12 cellular contexts compared by ENCODE assay signal in genomic region chr21:34878501-34878900, GRCh38.
DNase-seq lines count a peak whose midpoint lies in the region; ATAC-seq, FAIRE-seq and TF ChIP-seq lines count a peak whose summit lies in the region.
"Had no signal": no experiment of that assay in that cellular context is flagged by ENCODE, and none has a peak within 500 bp of the region (broad histone marks: within the 10 kb centered on the region; RNA-seq: fewer than 3 reads in every experiment).

No MANE protein-coding gene starts in this region.

- CTCF ChIA-PET in A549 (lab: Yijun Ruan, JAX) (interaction anchor here (0.5 to 5.4 kb wide), 2 partner anchors 133 to 522 kb away, joined by 3 to 24 read pairs; no protein-coding TSS in a partner anchor), Panc1 (lab: Charles Lee) (no interaction called here), HepG2 (lab: Yijun Ruan, JAX; ENCODE audit: low intra/inter-chr PET ratio, low total read pairs) (interaction anchor here (1.3 kb wide), 1 partner anchor 133 kb away, joined by 3 read pairs; no protein-coding TSS in a partner anchor)

- TF ChIP-seq POLR2A in A549 (IDR thresholded peaks at IDR 0.05; ENCODE audit: low read length): no peak
- TF ChIP-seq POLR2A in HepG2 (IDR thresholded peaks at IDR 0.05; ENCODE audit: insufficient read depth in 1 of 2, low read depth in 2 of 2, low read length in 2 of 2): no peak

- peak overlapping the region; percentile 29 for H3K9ac ChIP-seq in Loucy (ENCODE audit: low read depth, low read length, poor library complexity, severe bottlenecking)
- H3K9ac ChIP-seq in HepG2 (ENCODE audit: insufficient read depth, low read depth, low read length): no peak overlapping the region

- intact Hi-C loops in Panc1 (cut with micrococcal nuclease; ENCODE audit: unreplicated experiment) (no loop called here), HepG2 (cut with micrococcal nuclease; ENCODE audit: unreplicated experiment) (no loop called here)

- peaks cover 15% of the 10 kb centered on the region; the same call in 1 of the 2 replicates for H3F3A ChIP-seq in Loucy (ENCODE audit: low read depth)

- no peaks in the 10 kb centered on the region for H3K9me2 ChIP-seq in Loucy (replicated peaks; ENCODE audit: low read depth, low read length)

- FAIRE-seq in A549 (lab: Jason Lieb, UNC) (no peak), HepG2 (lab: Jason Lieb, UNC) (no peak), D721Med (lab: Jason Lieb, UNC) (no peak)
- FAIRE-seq: GM19239 had no signal

- peaks cover 93% of the 10 kb centered on the region for H3K36me3 ChIP-seq in Loucy (ENCODE audit: insufficient read depth, low read length)
- peaks cover 8% of the 10 kb centered on the region; the same call in 1 of the 2 replicates for H3K36me3 ChIP-seq in Panc1 (ENCODE audit: control insufficient read depth, insufficient read depth, low read length)
- H3K36me3 ChIP-seq in HepG2 (replicated peaks in 1 of 2; ENCODE audit: control insufficient read depth in 1 of 2, insufficient read depth in 2 of 2, low read length in 2 of 2): peaks cover 9 to 55% of the 10 kb centered on the region in 2 experiments

- H3K79me2 ChIP-seq in Loucy (ENCODE audit: insufficient read depth, low read length): peaks cover 100% of the 10 kb centered on the region
- peaks cover 47% of the 10 kb centered on the region for H3K79me2 ChIP-seq in HepG2 (ENCODE audit: insufficient read depth, low read length)

- H3K9me3 ChIP-seq in A549: no peaks in the 10 kb centered on the region
- H3K9me3 ChIP-seq in Loucy (ENCODE audit: insufficient read depth, low read depth, low read length): no peaks in the 10 kb centered on the region
- H3K9me3 ChIP-seq in Panc1 (ENCODE audit: control insufficient read depth, insufficient read depth, low read depth, low read length): no peaks in the 10 kb centered on the region
- H3K9me3 ChIP-seq in HepG2 (ENCODE audit: low read length): no peaks in the 10 kb centered on the region

- H3K4me3 ChIP-seq in A549 (peak overlapping the region; percentile 14; the same call in 1 of the 3 replicates), Loucy (ENCODE audit: low read length, poor library complexity, severe bottlenecking) (peak overlapping the region; percentile 80), Panc1 (ENCODE audit: low read depth in 2 of 2, low read length in 2 of 2) (peak overlapping the region in 1 of 2 experiments; percentile 26; a peak in 1 of 4 replicates), HepG2 (replicated peaks in 1 of 3; ENCODE audit: insufficient read depth in 1 of 3, low read depth in 2 of 3, low read length in 3 of 3) (no peak overlapping the region)

- ATAC-seq in A549 (peak in 1 of 2 experiments; percentile 75; a peak in 3 of 6 replicates), Panc1 (peak; percentile 78), HepG2 (no peak; the same call in 2 of the 3 replicates), GM19023 (IDR thresholded peaks at IDR 0.05; ENCODE audit: unreplicated experiment) (no peak), GM18867 (IDR thresholded peaks at IDR 0.05; ENCODE audit: unreplicated experiment) (no peak), HG03571 (IDR thresholded peaks at IDR 0.05; ENCODE audit: unreplicated experiment) (no peak)

- WGBS in A549 (ENCODE audit: missing lambda C conversion rate): 4% methylated on average over 3 of the region's 3 CpGs
- 69% methylated on average over 3 of the region's 3 CpGs for WGBS in HepG2 (ENCODE audit: low lambda C conversion rate)

- BruUV-seq in Panc1 (replicated peaks; lab: Mats Ljungman, UMichigan) (no TSS peak), HepG2 (replicated peaks; lab: Mats Ljungman, UMichigan) (no TSS peak)

- H3K27ac ChIP-seq in A549: peak overlapping the region; percentile 56 to 75
- peak overlapping the region; percentile 61 for H3K27ac ChIP-seq in Panc1 (ENCODE audit: low read length)
- no peak overlapping the region for H3K27ac ChIP-seq in HepG2 (ENCODE audit: extremely low read length, insufficient read depth, low read length)
- H3K27ac ChIP-seq: RWPE1 had no signal

- H3K27me3 ChIP-seq in Loucy (ENCODE audit: insufficient read depth, low read length, poor library complexity, severe bottlenecking): no peaks in the 10 kb centered on the region
- H3K27me3 ChIP-seq in Panc1 (ENCODE audit: control insufficient read depth, insufficient read depth, low read length): no peaks in the 10 kb centered on the region
- H3K27me3 ChIP-seq in HepG2 (ENCODE audit: control insufficient read depth in 1 of 2, insufficient read depth in 2 of 2, low read length in 2 of 2): no peaks in the 10 kb centered on the region

- H4K20me1 ChIP-seq in Loucy (ENCODE audit: insufficient read depth, low read length, poor library complexity, severe bottlenecking): peaks cover 98% of the 10 kb centered on the region
- H4K20me1 ChIP-seq in HepG2 (ENCODE audit: insufficient read depth, low read length): no peaks in the 10 kb centered on the region

- DNase-seq in A549 (ENCODE audit: low read depth in 1 of 2, low spot score in 1 of 2) (peak in 1 of 2 experiments; percentile 77), Panc1 (ENCODE audit: low read depth, low spot score) (no peak), HepG2 (ENCODE audit: low spot score) (peak; percentile 23), D721Med (ENCODE audit: insufficient read length, low spot score) (no peak)
- DNase-seq: activated gamma-delta T cell treated with Interleukin-2 at 50 U/mL for 16 hours, NCI-H1436 treated with DMSO at 0.1 percent for 48 hours had no signal

- H3K4me1 ChIP-seq in A549 (peaks cover 56% of the 10 kb centered on the region), Loucy (ENCODE audit: insufficient read depth, low read length, poor library complexity, severe bottlenecking) (peaks cover 83% of the 10 kb centered on the region), Panc1 (ENCODE audit: control insufficient read depth, insufficient read depth, low read length) (peaks cover 27% of the 10 kb centered on the region), HepG2 (ENCODE audit: insufficient read depth, low read length) (peaks cover 34% of the 10 kb centered on the region)

- POLR2A ChIA-PET in A549 (lab: Yijun Ruan, JAX) (interaction anchor here (2.2 kb wide), 1 partner anchor 10 kb away, joined by 12 read pairs; no protein-coding TSS in a partner anchor), Panc1 (lab: Charles Lee) (no interaction called here), HepG2 (lab: Yijun Ruan, JAX) (interaction anchor here (1.5 to 2.3 kb wide), 3 partner anchors 10 to 133 kb away, joined by 3 to 10 read pairs (median 4); no protein-coding TSS in a partner anchor)

- H3K4me2 ChIP-seq in A549 (peak overlapping the region; percentile 88), Loucy (ENCODE audit: low read depth, low read length, poor library complexity, severe bottlenecking) (peak overlapping the region; percentile 94), HepG2 (ENCODE audit: low read depth, low read length) (no peak overlapping the region)

- TF ChIP-seq EP300 in A549 (IDR thresholded peaks at IDR 0.05): no peak; a peak in 1 of 5 replicates
- TF ChIP-seq EP300 in HepG2 (IDR thresholded peaks at IDR 0.05; ENCODE audit: low read depth in 2 of 2, low read length in 2 of 2): no peak
- no peak for TF ChIP-seq EP300 in HepG2 (CRISPR knock-in tag; IDR thresholded peaks at IDR 0.05; ENCODE audit: borderline replicate concordance)

- TF ChIP-seq RAD21 in A549 (conservative IDR thresholded peaks at IDR 0.05 in 1 of 2, IDR thresholded peaks at IDR 0.05 in 1 of 2) (no peak), HepG2 (CRISPR knock-in tag; IDR thresholded peaks at IDR 0.05) (no peak)

- in situ Hi-C loops in Panc1 (cut with HindIII; ENCODE audit: low pct_unique_long_range_greater_than_20kb, low sequenced_read_pairs): no loop called here
- in situ Hi-C loops in HepG2 (cut with HindIII; ENCODE audit: extremely low pct_ligation_motif_present, low pct_unique_long_range_greater_than_20kb): loop anchor here (25.0 kb wide), 2 partner anchors 959 to 1059 kb away; no protein-coding TSS in a partner anchor

- TF ChIP-seq CTCF in A549 (IDR thresholded peaks at IDR 0.05) (no peak), Loucy (conservative IDR thresholded peaks at IDR 0.05; ENCODE audit: low read length) (no peak), Panc1 (IDR thresholded peaks at IDR 0.05) (no peak), HepG2 (CRISPR knock-in tag; IDR thresholded peaks at IDR 0.05) (no peak), D721Med (IDR thresholded peaks at IDR 0.05; ENCODE audit: insufficient read depth, missing control alignments) (no peak)

- H2AFZ ChIP-seq in Loucy (ENCODE audit: low read length): no peak overlapping the region
- no peak overlapping the region for H2AFZ ChIP-seq in HepG2 (ENCODE audit: low read length)

TF ChIP-seq in A549, 52 proteins besides CTCF, POLR2A, EP300 and RAD21 (continues in another document):
- TF ChIP-seq NPAS2 (CRISPR knock-in tag; IDR thresholded peaks at IDR 0.05; ENCODE audit: borderline replicate concordance) (no peak), SREBF2 (IDR thresholded peaks at IDR 0.05) (no peak), JUNB (IDR thresholded peaks at IDR 0.05) (peak; percentile 62), ZFP36 (IDR thresholded peaks at IDR 0.05; ENCODE audit: borderline replicate concordance, partially characterized antibody) (no peak)

TF ChIP-seq in HepG2, 621 proteins besides CTCF, POLR2A, EP300 and RAD21 (continues in another document):
- TF ChIP-seq MXD4 (CRISPR knock-in tag; IDR thresholded peaks at IDR 0.05) (no peak), ZBTB7A (CRISPR knock-in tag; IDR thresholded peaks at IDR 0.05) (no peak), GATAD2A (CRISPR knock-in tag; IDR thresholded peaks at IDR 0.05) (0 out of 2 replicates have a peak, but pooled peaks have one; percentile 12), SAP130 (CRISPR knock-in tag; IDR thresholded peaks at IDR 0.05; ENCODE audit: low read depth) (0 out of 2 replicates have a peak, but pooled peaks have one; percentile 25)

Comparison
In these comparisons a context has a peak if more than half of its experiments do, and no peak if none do; other contexts are left out.
1. H3K4me3 ChIP-seq: peak in A549 (single experiment) and Loucy (single experiment); none in HepG2 (0 of 3).
2. Of the 38 proteins assayed by ChIP-seq in both HepG2 and A549: peak only in HepG2: none; only in A549: JUNB and MAX; in both: none; in neither: 33; mixed calls (peak in some experiments, not most) for 3.